Comparison of ENCODE assay signal across 12 cellular contexts in genomic region chr10:110876788-110877187, GRCh38.
"Had no signal": no experiment of that assay in that cellular context is flagged by ENCODE, and none has a peak within 500 bp of the region (broad histone marks: within the 10 kb centered on the region; RNA-seq: fewer than 3 reads in every experiment).

No MANE protein-coding gene starts in this region.

- ATAC-seq: gastroesophageal sphincter had no signal

- H3K9me3 ChIP-seq: ascending aorta, gastroesophageal sphincter, left ventricle myocardium inferior, transverse colon had no signal

- H3K4me3 ChIP-seq: ascending aorta, gastroesophageal sphincter, left ventricle myocardium inferior had no signal

- H3K27me3 Mint-ChIP-seq: activated B cell treated with CpG ODN at 0.5 μM for 24 hours, naive B cell had no signal

- H3K4me3 Mint-ChIP-seq: activated B cell treated with CpG ODN at 0.5 μM for 24 hours had no signal

- H3K27ac ChIP-seq: ascending aorta, gastroesophageal sphincter had no signal

- H3K9me3 Mint-ChIP-seq: activated B cell treated with CpG ODN at 0.5 μM for 24 hours, naive B cell had no signal

- H3K27me3 ChIP-seq: ascending aorta, gastroesophageal sphincter, transverse colon had no signal

- DNase-seq: activated B cell treated with CpG ODN at 0.5 μM for 24 hours; activated CD4-positive, alpha-beta T cell treated with anti-CD3 and anti-CD28 coated beads for 48 hours; activated CD8-positive, alpha-beta memory T cell treated with anti-CD3 and anti-CD28 coated beads, Interleukin-2, amount 50 U/mL, for 48 hours; activated naive CD4-positive, alpha-beta T cell; dermis blood vessel endothelial cell; left ventricle myocardium inferior; naive B cell; stimulated activated CD4-positive, alpha-beta T cell treated with anti-CD3 and anti-CD28 coated beads, Interleukin-4, amount 100 ng/mL, for 24 hours; stimulated activated naive CD4-positive, alpha-beta T cell; transverse colon had no signal

- H3K36me3 ChIP-seq: ascending aorta had no signal
